In genomic region chr12:11812558-11813421, GRCh38 we compare ENCODE assay signal across 8 cellular contexts.
A peak's percentile ranks its signal among the peaks of the same experiment; 100 is the strongest.
DNase-seq lines count a peak whose midpoint lies in the region; ATAC-seq and TF ChIP-seq lines count a peak whose summit lies in the region.

No MANE protein-coding gene starts in this region.

- H3K79me1 ChIP-seq in neuronal stem cell (ENCODE audit: low read depth, low read length): no peaks in the 10 kb centered on the region

- H4K8ac ChIP-seq in neuronal stem cell (ENCODE audit: low read depth, low read length): no peak overlapping the region

- peak overlapping the region; percentile 86 for H3K4me3 Mint-ChIP-seq in T-helper 17 cell

- ATAC-seq in GM19351 (IDR thresholded peaks at IDR 0.05; ENCODE audit: unreplicated experiment) (peak; percentile 73), T-helper 17 cell (peak; percentile 77)

- peak overlapping the region; percentile 37 for H3K9ac ChIP-seq in neuronal stem cell (ENCODE audit: low read depth, low read length, poor library complexity)

- H3K36me3 ChIP-seq in neuronal stem cell (replicated peaks in 1 of 2; ENCODE audit: control insufficient read depth in 2 of 2, insufficient read depth in 2 of 2, low read length in 2 of 2): no peaks in the 10 kb centered on the region

- no CpG with 5 or more reads among the region's 17 CpGs for WGBS in neuronal stem cell (ENCODE audit: extremely low coverage in 2 of 2, insufficient read length in 2 of 2, insufficient replicate concordance in 1 of 2), 2 donors

- H4K91ac ChIP-seq in neuronal stem cell (ENCODE audit: low read depth, low read length, poor library complexity): no peak overlapping the region

- no peak overlapping the region for H2BK5ac ChIP-seq in neuronal stem cell (ENCODE audit: low read length)

- H3K4me3 ChIP-seq in HL-60 (replicated peaks; ENCODE audit: insufficient read depth, low read length) (no peak overlapping the region), fibroblast of pulmonary artery (replicated peaks; ENCODE audit: low read depth, low read length) (no peak overlapping the region), neuronal stem cell (ENCODE audit: low read length in 2 of 2) (peak overlapping the region; percentile 3 to 52)

- TF ChIP-seq CTCF in HL-60 (IDR thresholded peaks at IDR 0.05; ENCODE audit: insufficient read depth, low read length) (no peak), fibroblast of pulmonary artery (IDR thresholded peaks at IDR 0.05; ENCODE audit: low read length, missing control alignments) (peak; percentile 17)

- H3K14ac ChIP-seq in neuronal stem cell (ENCODE audit: low read length): no peak overlapping the region

- peak overlapping the region; percentile 91 for H3K18ac ChIP-seq in neuronal stem cell (ENCODE audit: low read length)

- H3K9me3 ChIP-seq in T-helper 17 cell (ENCODE audit: control insufficient read depth, low read length, poor library complexity, severe bottlenecking) (no peaks in the 10 kb centered on the region), neuronal stem cell (replicated peaks in 1 of 2; ENCODE audit: control insufficient read depth in 2 of 2, insufficient read depth in 1 of 2, low read depth in 1 of 2, low read length in 2 of 2) (no peaks in the 10 kb centered on the region)

- H3K4me1 ChIP-seq in neuronal stem cell (ENCODE audit: control insufficient read depth in 2 of 2, insufficient read depth in 1 of 2, low read depth in 1 of 2, low read length in 2 of 2): peaks cover 26 to 28% of the 10 kb centered on the region in 2 donors

- H3K36me3 Mint-ChIP-seq in T-helper 17 cell (ENCODE audit: low read depth): peaks cover 6% of the 10 kb centered on the region

- no peak overlapping the region for H2BK120ac ChIP-seq in neuronal stem cell (ENCODE audit: low read depth, low read length)

- H2BK12ac ChIP-seq in neuronal stem cell (ENCODE audit: low read length): no peak overlapping the region

- no peak overlapping the region for H2BK15ac ChIP-seq in neuronal stem cell (ENCODE audit: low read length)

- H3K4ac ChIP-seq in neuronal stem cell (ENCODE audit: low read length): no peak overlapping the region

- no peaks in the 10 kb centered on the region for H3K27me3 Mint-ChIP-seq in T-helper 17 cell

- H3K27ac Mint-ChIP-seq in T-helper 17 cell: peak overlapping the region; percentile 90

- H3K4me2 ChIP-seq in neuronal stem cell (ENCODE audit: insufficient read depth, low read length, poor library complexity, severe bottlenecking): peak overlapping the region; percentile 60

- no peak overlapping the region for H3K23ac ChIP-seq in neuronal stem cell (ENCODE audit: low read depth, low read length, poor library complexity)

- no peak overlapping the region for H2AK5ac ChIP-seq in neuronal stem cell (ENCODE audit: low read depth, low read length)

- peak overlapping the region; percentile 95 for H3K27ac ChIP-seq in HL-60 (replicated peaks)
- peak overlapping the region; percentile 94 for H3K27ac ChIP-seq in neuronal stem cell (replicated peaks; ENCODE audit: low read length)

- H3K27me3 ChIP-seq in HL-60 (ENCODE audit: insufficient read depth, poor library complexity, severe bottlenecking) (no peaks in the 10 kb centered on the region), neuronal stem cell (ENCODE audit: control insufficient read depth in 3 of 3, insufficient read depth in 3 of 3, low read depth in 1 of 3, low read length in 3 of 3) (no peaks in the 10 kb centered on the region)

- peak; percentile 87 for DNase-seq in COLO829 (ENCODE audit: low spot score)
- DNase-seq in HL-60 (ENCODE audit: low read depth in 1 of 2, low spot score in 1 of 2): peak in 1 of 2 experiments; percentile 71
- DNase-seq in T-helper 17 cell: peak in 1 of 3 donors; percentile 15
- DNase-seq in fibroblast of pulmonary artery (ENCODE audit: low read depth): peak; percentile 33
- DNase-seq in neuronal stem cell (ENCODE audit: low spot score): peak; percentile 71
- DNase-seq in DMS114 treated with DMSO at 0.1 percent for 48 hours (lab: John Stamatoyannopoulos, UW; ENCODE audit: unreplicated experiment): no peak
- DNase-seq in activated CD4-positive, CD25-positive, alpha-beta regulatory T cell treated with anti-CD3 and anti-CD28 coated beads, Interleukin-2, amount 50 U/mL, for 72 hours: no peak

- H3K4me1 Mint-ChIP-seq in T-helper 17 cell: peaks cover 47% of the 10 kb centered on the region

- peak overlapping the region; percentile 85 for H2AFZ ChIP-seq in neuronal stem cell (ENCODE audit: low read length)

Comparison
In these comparisons a context has a peak if more than half of its experiments do, and no peak if none do; other contexts are left out.
1. DNase-seq: peak in COLO829 (single experiment), fibroblast of pulmonary artery (single experiment) and neuronal stem cell (single experiment); none in DMS114 treated with DMSO at 0.1 percent for 48 hours (single experiment) and activated CD4-positive, CD25-positive, alpha-beta regulatory T cell treated with anti-CD3 and anti-CD28 coated beads, Interleukin-2, amount 50 U/mL, for 72 hours (single experiment).
2. H3K4me3 ChIP-seq: peak in neuronal stem cell (2 of 2); none in HL-60 (single experiment) and fibroblast of pulmonary artery (single experiment).